In the genomic region with DNA sequence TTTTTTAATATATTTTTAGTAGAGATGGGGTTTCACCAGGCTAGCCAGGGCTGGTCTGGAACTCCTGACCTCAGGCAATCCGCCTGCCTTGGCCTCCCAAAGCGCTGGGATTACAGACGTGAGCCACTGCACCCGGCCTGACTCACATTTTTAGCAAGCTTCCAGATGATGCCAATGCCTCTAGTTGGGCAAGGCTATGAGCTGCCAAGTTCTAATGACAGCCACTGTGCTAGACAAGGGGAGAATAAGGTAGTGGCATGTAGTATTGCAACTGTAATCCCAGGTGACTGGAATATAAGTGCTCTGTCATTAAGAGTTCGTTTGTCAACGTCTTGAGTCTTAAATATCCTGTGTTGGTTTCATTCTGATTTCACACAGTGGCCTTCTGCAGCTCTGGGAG, we compare ENCODE assay signal across 24 cellular contexts.
"Had no signal": no experiment of that assay in that cellular context is flagged by ENCODE, and none has a peak within 500 bp of the region (broad histone marks: within the 10 kb centered on the region; RNA-seq: fewer than 3 reads in every experiment).

No MANE protein-coding gene starts in this region.

- ATAC-seq: natural killer cell treated with Interleukin-12 subunit alpha and Interleukin-12 subunit beta and Interleukin-15 and Interleukin-18, amount 100 ng/mL, for 72 hours; pancreas; right cardiac atrium; right lobe of liver; stimulated activated effector memory CD8-positive, alpha-beta T cell treated with anti-CD3 and anti-CD28 coated beads, Interleukin-12 subunit alpha, Interleukin-12 subunit beta, amount 100 ng/mL, for 72 hours; stimulated activated naive B cell treated with anti-CD40 and anti-IgM and Interleukin-4, amounts not matched to agents 10 μg/mL and 1 μg/mL and 100 μg/mL, for 72 hours had no signal

- H3K36me3 ChIP-seq: neutrophil, pancreas, prostate gland, right lobe of liver, sigmoid colon, stomach, thoracic aorta, thyroid gland, tibial nerve, upper lobe of left lung, vagina had no signal

- H3K4me3 ChIP-seq: pancreas, prostate gland, right lobe of liver, sigmoid colon, stomach, thoracic aorta, thyroid gland, tibial nerve, upper lobe of left lung, vagina had no signal

- H3K27me3 ChIP-seq: neutrophil, pancreas, right lobe of liver, sigmoid colon, stomach, thyroid gland, tibial nerve, upper lobe of left lung, vagina had no signal

- H3K27ac ChIP-seq: neutrophil, pancreas, prostate gland, right lobe of liver, sigmoid colon, stomach, thoracic aorta, thyroid gland, tibial nerve, upper lobe of left lung, vagina had no signal

- DNase-seq: nephron progenitor cell; nucleus accumbens; pancreas; right lobe of liver; sigmoid colon; small intestine; stimulated activated CD4-positive, alpha-beta T cell treated with anti-CD3 and anti-CD28 coated beads, Interleukin-15, amount 100 ng/mL, for 24 hours; stimulated activated CD4-positive, alpha-beta T cell treated with anti-CD3 and anti-CD28 coated beads, Interleukin-2, amount 100 ng/mL, for 24 hours; stimulated activated CD4-positive, alpha-beta T cell treated with anti-CD3 and anti-CD28 coated beads, Interleukin-2, amount 100 ng/mL, for 48 hours; stimulated activated CD4-positive, alpha-beta T cell treated with anti-CD3 and anti-CD28 coated beads, Interleukin-4, amount 100 ng/mL, for 24 hours; stimulated activated naive B cell treated with anti-CD40 and anti-IgM and Interleukin-4, amounts not matched to agents 10 μg/mL and 1 μg/mL and 100 μg/mL, for 72 hours; stimulated activated naive CD4-positive, alpha-beta T cell treated with Interleukin-2 at 50 U/mL for 16 hours; stomach; thyroid gland; trophoblast cell; upper lobe of left lung had no signal

- H3K4me1 ChIP-seq: pancreas, prostate gland, right lobe of liver, stomach, upper lobe of left lung, vagina had no signal

- H3K9me3 ChIP-seq: neutrophil, pancreas, prostate gland, right lobe of liver, sigmoid colon, stomach, thoracic aorta, thyroid gland, tibial nerve, upper lobe of left lung, vagina had no signal
